8 cellular contexts compared by ENCODE assay signal in the genomic region with DNA sequence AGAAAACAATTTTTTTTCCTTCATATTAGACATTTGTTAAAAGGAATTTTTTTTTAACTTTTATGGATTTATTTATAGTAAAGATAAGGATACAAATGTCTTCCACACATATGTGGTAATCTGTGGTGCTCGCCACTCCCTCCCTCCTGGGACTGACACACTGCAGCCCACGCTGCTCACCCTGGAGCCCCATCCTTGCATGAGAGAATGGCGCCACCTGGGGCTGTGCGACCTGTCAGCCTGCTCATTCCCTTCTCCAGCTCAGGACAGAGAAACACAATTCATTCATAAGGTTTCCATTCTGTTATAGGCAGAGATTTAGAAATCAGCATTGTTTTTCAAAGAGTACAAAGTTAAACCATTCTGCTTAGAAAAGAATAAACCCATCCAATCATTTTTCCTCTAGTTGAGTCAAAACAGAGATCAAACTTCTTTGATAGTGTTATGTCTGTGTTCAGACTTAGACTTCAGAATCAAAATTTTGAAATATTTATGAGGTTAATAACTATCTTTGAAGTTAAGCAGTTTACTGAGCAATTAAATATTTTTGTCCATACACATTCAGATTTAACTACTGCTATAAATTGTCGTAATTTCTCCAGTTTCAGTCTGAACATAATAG. TPM values are rescaled to one million over a fixed set of nuclear protein-coding genes. Genes with fewer than 3 reads are reported as not detected.
A peak's percentile ranks its signal among the peaks of the same experiment; 100 is the strongest.
DNase-seq lines count a peak whose midpoint lies in the region; ATAC-seq and TF ChIP-seq lines count a peak whose summit lies in the region.

No MANE protein-coding gene starts in this region.

- H3K27me3 Mint-ChIP-seq in activated T-cell treated with anti-CD3 and anti-CD28 coated beads, Interleukin-2, amount 50 U/mL, for 72 hours (ENCODE audit: low read depth) = no peaks in the 10 kb centered on the region

- no peak overlapping the region for H3K27ac Mint-ChIP-seq in activated T-cell treated with anti-CD3 and anti-CD28 coated beads, Interleukin-2, amount 50 U/mL, for 72 hours

- no peaks in the 10 kb centered on the region for H3K9me3 Mint-ChIP-seq in activated T-cell treated with anti-CD3 and anti-CD28 coated beads, Interleukin-2, amount 50 U/mL, for 72 hours

- intact Hi-C loops in aorta (cut with DNase I) (no loop called here), esophagus squamous epithelium (cut with DNase I) (no loop called here)

- H3K36me3 Mint-ChIP-seq in activated T-cell treated with anti-CD3 and anti-CD28 coated beads, Interleukin-2, amount 50 U/mL, for 72 hours (ENCODE audit: insufficient read depth in 2 of 2) = peaks cover 3 to 11% of the 10 kb centered on the region in 2 donors

- peaks cover 0 to 13% of the 10 kb centered on the region in 2 donors for H3K4me1 ChIP-seq in right atrium auricular region
- no peaks in the 10 kb centered on the region for H3K4me1 ChIP-seq in aorta (ENCODE audit: control insufficient read depth in 1 of 2, insufficient read depth in 2 of 2, low read length in 2 of 2)
- peaks cover 0 to 20% (median 5%) of the 10 kb centered on the region in 3 donors for H3K4me1 ChIP-seq in esophagus squamous epithelium

- peak; percentile 24 for DNase-seq in NCI-H146 (lab: John Stamatoyannopoulos, UW)
- no peak for DNase-seq in NCI-H146 treated with DMSO at 0.1 percent for 48 hours (lab: John Stamatoyannopoulos, UW; ENCODE audit: unreplicated experiment)
- peak; percentile 10 to 32 for DNase-seq in NCI-H1930 (lab: John Stamatoyannopoulos, UW)
- DNase-seq in activated T-cell treated with anti-CD3 and anti-CD28 coated beads, Interleukin-2, amount 50 U/mL, for 72 hours = peak; percentile 29 to 33
- no peak for DNase-seq in right atrium auricular region (ENCODE audit: low spot score)
- DNase-seq in stimulated activated CD4-positive, alpha-beta T cell treated with anti-CD3 and anti-CD28 coated beads, Interleukin-15, amount 100 ng/mL, for 24 hours = peak; percentile 45
- DNase-seq in aorta = no peak
- no peak for DNase-seq in esophagus squamous epithelium (lab: John Stamatoyannopoulos, UW)

- H3K36me3 ChIP-seq in right atrium auricular region (peaks cover 25% of the 10 kb centered on the region), aorta (ENCODE audit: control insufficient read depth in 1 of 2, insufficient read depth in 2 of 2, low read length in 1 of 2) (no peaks in the 10 kb centered on the region), esophagus squamous epithelium (peaks cover 5 to 84% (median 18%) of the 10 kb centered on the region in 3 donors)

- WGBS in aorta, 2 donors = 75 to 81% methylated on average over 5 of the region's 5 CpGs
- WGBS in esophagus squamous epithelium, 2 donors = 64 to 65% methylated on average over 5 of the region's 5 CpGs

- peak; percentile 19 to 63 for TF ChIP-seq CTCF in right atrium auricular region (IDR thresholded peaks at IDR 0.05)
- peak in 3 of 6 experiments; percentile 22 to 33 (median 31) for TF ChIP-seq CTCF in esophagus squamous epithelium (IDR thresholded peaks at IDR 0.05)

- peaks cover 12% of the 10 kb centered on the region for H3K4me1 Mint-ChIP-seq in activated T-cell treated with anti-CD3 and anti-CD28 coated beads, Interleukin-2, amount 50 U/mL, for 72 hours (ENCODE audit: low read depth)

- no peaks in the 10 kb centered on the region for H3K27me3 ChIP-seq in right atrium auricular region
- H3K27me3 ChIP-seq in aorta (ENCODE audit: control insufficient read depth in 1 of 2, insufficient read depth in 2 of 2, low read length in 1 of 2) = no peaks in the 10 kb centered on the region
- H3K27me3 ChIP-seq in esophagus squamous epithelium = no peaks in the 10 kb centered on the region

- H3K4me3 Mint-ChIP-seq in activated T-cell treated with anti-CD3 and anti-CD28 coated beads, Interleukin-2, amount 50 U/mL, for 72 hours = no peak overlapping the region

- H3K4me3 ChIP-seq in right atrium auricular region (no peak overlapping the region), aorta (ENCODE audit: low read length in 2 of 2) (no peak overlapping the region), esophagus squamous epithelium (no peak overlapping the region)

- H3K9me3 ChIP-seq in right atrium auricular region (no peaks in the 10 kb centered on the region), aorta (ENCODE audit: control insufficient read depth, low read length) (no peaks in the 10 kb centered on the region), esophagus squamous epithelium (no peaks in the 10 kb centered on the region)

- H3K27ac ChIP-seq in right atrium auricular region (peak overlapping the region; percentile 23 to 49), aorta (ENCODE audit: low read depth in 1 of 2, low read length in 2 of 2) (no peak overlapping the region), esophagus squamous epithelium (no peak overlapping the region)

- peak in 1 of 2 donors; percentile 50 for ATAC-seq in activated T-cell treated with anti-CD3 and anti-CD28 coated beads, Interleukin-2, amount 50 U/mL, for 72 hours (replicated peaks in 1 of 2)
- ATAC-seq in aorta (ENCODE audit: low FRiP score) = no peak

- TF ChIP-seq POLR2A in esophagus squamous epithelium (IDR thresholded peaks at IDR 0.05) = no peak

RNA-seq across cellular contexts. Expression of a gene that starts 42.8 kb away (rescaled TPM):
- total RNA-seq in activated T-cell treated with anti-CD3 and anti-CD28 coated beads, Interleukin-2, amount 50 U/mL, for 72 hours = 10 to 100 TPM; 70.5 to 75.9 TPM
- 100 to 1,000 TPM; 189 to 252 TPM for total RNA-seq in right atrium auricular region
- 100 to 1,000 TPM; 120 to 143 TPM for total RNA-seq in aorta
- 100 to 1,000 TPM; 302 to 305 TPM for polyA plus RNA-seq in aorta
- 100 to 1,000 TPM in 2 of 4 donors, 10 to 100 TPM in 2; 77.9 to 108 (median 97.2) TPM for total RNA-seq in esophagus squamous epithelium

Comparison
In these comparisons a context has a peak if more than half of its experiments do, and no peak if none do; other contexts are left out.
1. DNase-seq: peak in NCI-H146 (single experiment), NCI-H1930 (2 of 2), activated T-cell treated with anti-CD3 and anti-CD28 coated beads, Interleukin-2, amount 50 U/mL, for 72 hours (2 of 2) and stimulated activated CD4-positive, alpha-beta T cell treated with anti-CD3 and anti-CD28 coated beads, Interleukin-15, amount 100 ng/mL, for 24 hours (single experiment); none in NCI-H146 treated with DMSO at 0.1 percent for 48 hours (single experiment), right atrium auricular region (single experiment), aorta (0 of 2) and esophagus squamous epithelium (single experiment).
2. H3K27ac ChIP-seq: peak in right atrium auricular region (2 of 2); none in aorta (0 of 2) and esophagus squamous epithelium (0 of 4).